In genomic region chr1:220511785-220512184, GRCh38 we compare ENCODE assay signal across 15 cellular contexts. TPM values are rescaled to one million over a fixed set of nuclear protein-coding genes. Genes with fewer than 3 reads are reported as not detected.
DNase-seq lines count a peak whose midpoint lies in the region; ATAC-seq, FAIRE-seq and TF ChIP-seq lines count a peak whose summit lies in the region.
"Had no signal": no experiment of that assay in that cellular context is flagged by ENCODE, and none has a peak within 500 bp of the region (broad histone marks: within the 10 kb centered on the region; RNA-seq: fewer than 3 reads in every experiment).

No MANE protein-coding gene starts in this region.

- H3K9ac ChIP-seq in PC-3 (ENCODE audit: low read length), result no peak overlapping the region
- H3K9ac ChIP-seq: BLaER1 had no signal

- no peaks in the 10 kb centered on the region for H3K9me3 Mint-ChIP-seq in nephron progenitor cell
- H3K9me3 Mint-ChIP-seq in activated T-helper 2 cell treated with anti-CD3 and anti-CD28 coated beads, Interferon-gamma antibody, Interleukin-2, Interleukin-4, amounts not matched to agents 10 μg/mL and 5 μg/mL and 100 μg/mL, durations not matched to agents 14 hours and 24 hours and 36 hours, result no peaks in the 10 kb centered on the region
- H3K9me3 Mint-ChIP-seq: activated naive CD8-positive, alpha-beta T cell treated with anti-CD3 and anti-CD28 coated beads for 36 hours had no signal

- H3K4me1 ChIP-seq in PC-3 (ENCODE audit: insufficient read depth, low read length), result peaks cover 6% of the 10 kb centered on the region; the same call in 1 of the 2 replicates
- H3K4me1 ChIP-seq: BLaER1 had no signal

- no peaks in the 10 kb centered on the region for H3K4me1 Mint-ChIP-seq in nephron progenitor cell
- no peaks in the 10 kb centered on the region for H3K4me1 Mint-ChIP-seq in activated T-helper 2 cell treated with anti-CD3 and anti-CD28 coated beads, Interferon-gamma antibody, Interleukin-2, Interleukin-4, amounts not matched to agents 10 μg/mL and 5 μg/mL and 100 μg/mL, durations not matched to agents 14 hours and 24 hours and 36 hours (ENCODE audit: low read depth)
- H3K4me1 Mint-ChIP-seq: activated naive CD8-positive, alpha-beta T cell treated with anti-CD3 and anti-CD28 coated beads for 36 hours had no signal

- CTCF ChIA-PET in PC-3 (lab: Charles Lee), result interaction anchor here (0.5 kb wide), 1 partner anchor 74 kb away, joined by 3 read pairs; no protein-coding TSS in a partner anchor

- ATAC-seq in PC-3, result peak; percentile 46; the same call in 1 of the 2 replicates
- no peak for ATAC-seq in GM21367 (IDR thresholded peaks at IDR 0.05; ENCODE audit: unreplicated experiment)
- no peak for ATAC-seq in GM18861 (IDR thresholded peaks at IDR 0.05; ENCODE audit: unreplicated experiment)
- no peak for ATAC-seq in stimulated activated naive CD8-positive, alpha-beta T cell treated with anti-CD3 and anti-CD28 coated beads, Interleukin-15, Interleukin-2, amounts not matched to agents 100 U/mL and 50 U/mL, for 24 hours

- no peaks in the 10 kb centered on the region for H3K9me3 ChIP-seq in PC-3 (ENCODE audit: low read length)
- H3K9me3 ChIP-seq: BLaER1, ovary had no signal

- no peaks in the 10 kb centered on the region for H3K36me3 Mint-ChIP-seq in nephron progenitor cell (ENCODE audit: low read depth)
- no peaks in the 10 kb centered on the region for H3K36me3 Mint-ChIP-seq in activated T-helper 2 cell treated with anti-CD3 and anti-CD28 coated beads, Interferon-gamma antibody, Interleukin-2, Interleukin-4, amounts not matched to agents 10 μg/mL and 5 μg/mL and 100 μg/mL, durations not matched to agents 14 hours and 24 hours and 36 hours (ENCODE audit: low read depth)
- H3K36me3 Mint-ChIP-seq: activated naive CD8-positive, alpha-beta T cell treated with anti-CD3 and anti-CD28 coated beads for 36 hours had no signal

- H2AFZ ChIP-seq in PC-3 (ENCODE audit: low read length), result no peak overlapping the region

- H3K27me3 ChIP-seq in PC-3 (ENCODE audit: low read length), result peaks cover 59% of the 10 kb centered on the region
- H3K27me3 ChIP-seq: BLaER1, ovary had no signal

- H4K20me1 ChIP-seq in PC-3 (ENCODE audit: low read length), result no peaks in the 10 kb centered on the region
- H4K20me1 ChIP-seq: BLaER1 had no signal

- H3F3A ChIP-seq in PC-3 (ENCODE audit: low read length, unreplicated experiment), result no peaks in the 10 kb centered on the region

- no TSS peak for BruUV-seq in PC-3 (replicated peaks; lab: Mats Ljungman, UMichigan)

- no peaks in the 10 kb centered on the region for H3K36me3 ChIP-seq in PC-3 (ENCODE audit: low read depth, low read length)
- H3K36me3 ChIP-seq: BLaER1, ovary had no signal

- H3K4me2 ChIP-seq in PC-3 (ENCODE audit: low read length), result no peak overlapping the region
- H3K4me2 ChIP-seq: BLaER1 had no signal

- POLR2A ChIA-PET in PC-3 (lab: Charles Lee; ENCODE audit: unreplicated experiment), result no interaction called here

- no peak for DNase-seq in D721Med (ENCODE audit: insufficient read length, low spot score)
- peak; percentile 37 for DNase-seq in PC-3
- peak; percentile 2 for DNase-seq in fibroblast of pulmonary artery (ENCODE audit: low read depth)
- peak; percentile 23 for DNase-seq in nephron progenitor cell
- no peak for DNase-seq in activated T-helper 2 cell treated with anti-CD3 and anti-CD28 coated beads, Interferon-gamma antibody, Interleukin-2, Interleukin-4, amounts not matched to agents 10 μg/mL and 5 μg/mL and 100 μg/mL, durations not matched to agents 14 hours and 24 hours and 36 hours (ENCODE audit: low spot score)
- no peak for DNase-seq in stimulated activated naive CD8-positive, alpha-beta T cell treated with anti-CD3 and anti-CD28 coated beads, Interleukin-15, Interleukin-2, amounts not matched to agents 100 U/mL and 50 U/mL, for 24 hours
- DNase-seq: activated naive CD8-positive, alpha-beta T cell treated with anti-CD3 and anti-CD28 coated beads for 36 hours; Kasumi-1; ovary; stimulated activated CD4-positive, alpha-beta T cell treated with anti-CD3 and anti-CD28 coated beads, Interleukin-1b, Interleukin-23, amount 100 ng/mL, for 48 hours had no signal

- no peak for FAIRE-seq in D721Med (lab: Jason Lieb, UNC)
- FAIRE-seq: colon, frontal cortex had no signal

- no peak overlapping the region for H3K4me3 ChIP-seq in PC-3 (ENCODE audit: low read length)
- no peak overlapping the region for H3K4me3 ChIP-seq in fibroblast of pulmonary artery (replicated peaks; ENCODE audit: low read depth, low read length)
- H3K4me3 ChIP-seq: BLaER1, ovary had no signal

- H3K27me3 Mint-ChIP-seq in nephron progenitor cell (ENCODE audit: low read depth, poor library complexity), result peaks cover 4% of the 10 kb centered on the region
- no peaks in the 10 kb centered on the region for H3K27me3 Mint-ChIP-seq in activated T-helper 2 cell treated with anti-CD3 and anti-CD28 coated beads, Interferon-gamma antibody, Interleukin-2, Interleukin-4, amounts not matched to agents 10 μg/mL and 5 μg/mL and 100 μg/mL, durations not matched to agents 14 hours and 24 hours and 36 hours (ENCODE audit: low read depth)

- no peak overlapping the region for H3K4me3 Mint-ChIP-seq in nephron progenitor cell
- no peak overlapping the region for H3K4me3 Mint-ChIP-seq in activated T-helper 2 cell treated with anti-CD3 and anti-CD28 coated beads, Interferon-gamma antibody, Interleukin-2, Interleukin-4, amounts not matched to agents 10 μg/mL and 5 μg/mL and 100 μg/mL, durations not matched to agents 14 hours and 24 hours and 36 hours (ENCODE audit: low read depth)
- H3K4me3 Mint-ChIP-seq: activated naive CD8-positive, alpha-beta T cell treated with anti-CD3 and anti-CD28 coated beads for 36 hours had no signal

- H3K27ac ChIP-seq in PC-3 (ENCODE audit: low read length), result no peak overlapping the region
- H3K27ac ChIP-seq: BLaER1, ovary had no signal

- H3K27ac Mint-ChIP-seq in nephron progenitor cell, result no peak overlapping the region
- H3K27ac Mint-ChIP-seq in activated T-helper 2 cell treated with anti-CD3 and anti-CD28 coated beads, Interferon-gamma antibody, Interleukin-2, Interleukin-4, amounts not matched to agents 10 μg/mL and 5 μg/mL and 100 μg/mL, durations not matched to agents 14 hours and 24 hours and 36 hours, result no peak overlapping the region
- H3K27ac Mint-ChIP-seq: activated naive CD8-positive, alpha-beta T cell treated with anti-CD3 and anti-CD28 coated beads for 36 hours had no signal

- H3K79me2 ChIP-seq in PC-3 (ENCODE audit: low read length), result no peaks in the 10 kb centered on the region

- no peaks in the 10 kb centered on the region for H3K9me2 ChIP-seq in PC-3 (replicated peaks; ENCODE audit: low read length)

- intact Hi-C loops in PC-3 (cut with micrococcal nuclease), result no loop called here
- intact Hi-C loops in activated T-helper 2 cell treated with anti-CD3 and anti-CD28 coated beads, Interferon-gamma antibody, Interleukin-2, Interleukin-4, amounts not matched to agents 10 μg/mL and 5 μg/mL and 100 μg/mL, durations not matched to agents 14 hours and 24 hours and 36 hours (cut with micrococcal nuclease), result no loop called here

- TF ChIP-seq CTCF in D721Med (IDR thresholded peaks at IDR 0.05; ENCODE audit: insufficient read depth, missing control alignments) (peak; percentile 11), PC-3 (conservative IDR thresholded peaks at IDR 0.05; ENCODE audit: low read depth, low read length) (peak; percentile 54), fibroblast of pulmonary artery (IDR thresholded peaks at IDR 0.05; ENCODE audit: low read length, missing control alignments) (no peak), nephron progenitor cell (IDR thresholded peaks at IDR 0.05) (peak; percentile 43)

RNA-seq across cellular contexts. Expression of gene MARK1, which starts 16.2 kb away (rescaled TPM):
- 0.40 and 1.5 TPM in 2 replicates for total RNA-seq in PC-3 (2014; rRNA removed)
- not detected in 2 replicates for total RNA-seq in activated T-helper 2 cell treated with anti-CD3 and anti-CD28 coated beads, Interferon-gamma antibody, Interleukin-2, Interleukin-4, amounts not matched to agents 10 μg/mL and 5 μg/mL and 100 μg/mL, durations not matched to agents 14 hours and 24 hours and 36 hours
- total RNA-seq: activated naive CD8-positive, alpha-beta T cell treated with anti-CD3 and anti-CD28 coated beads for 36 hours had no signal

Comparison
In these comparisons a context has a peak if more than half of its experiments do, and no peak if none do; other contexts are left out.
1. DNase-seq: peak in PC-3 (single experiment), fibroblast of pulmonary artery (single experiment) and nephron progenitor cell (single experiment); none in D721Med (single experiment), activated T-helper 2 cell treated with anti-CD3 and anti-CD28 coated beads, Interferon-gamma antibody, Interleukin-2, Interleukin-4, amounts not matched to agents 10 μg/mL and 5 μg/mL and 100 μg/mL, durations not matched to agents 14 hours and 24 hours and 36 hours (single experiment) and stimulated activated naive CD8-positive, alpha-beta T cell treated with anti-CD3 and anti-CD28 coated beads, Interleukin-15, Interleukin-2, amounts not matched to agents 100 U/mL and 50 U/mL, for 24 hours (single experiment).